2 cellular contexts compared by ENCODE assay signal in genomic region chr2:217079165-217079564, GRCh38.
TF ChIP-seq lines count a peak whose summit lies in the region.

No MANE protein-coding gene starts in this region.

TF ChIP-seq in GM12878, 131 proteins besides CTCF, POLR2A, EP300 and RAD21 (continued from another document):
- no peak for TF ChIP-seq RELB (IDR thresholded peaks at IDR 0.05; ENCODE audit: low read depth)
- no peak for TF ChIP-seq ATF2 (IDR thresholded peaks at IDR 0.05; ENCODE audit: low read length)
TF ChIP-seq in GM12878: peak in this region for 0.

TF ChIP-seq in HepG2, 621 proteins besides CTCF, POLR2A, EP300 and RAD21 (continued from another document):
- no peak for TF ChIP-seq TIGD3 (CRISPR knock-in tag; IDR thresholded peaks at IDR 0.05; ENCODE audit: borderline replicate concordance)
- no peak for TF ChIP-seq MEIS2 (CRISPR knock-in tag; IDR thresholded peaks at IDR 0.05)
